In genomic region chr21:45981154-45981606, GRCh38 we compare ENCODE assay signal across 8 cellular contexts. TPM values are rescaled to one million over a fixed set of nuclear protein-coding genes. Genes with fewer than 3 reads are reported as not detected.
A peak's percentile ranks its signal among the peaks of the same experiment; 100 is the strongest.
DNase-seq lines count a peak whose midpoint lies in the region; ATAC-seq and TF ChIP-seq lines count a peak whose summit lies in the region.

No MANE protein-coding gene starts in this region.

- no peak overlapping the region for H3K4me3 Mint-ChIP-seq in stimulated activated effector memory CD8-positive, alpha-beta T cell treated with anti-CD3 and anti-CD28 coated beads, Interleukin-12 subunit alpha, Interleukin-12 subunit beta, amount 100 ng/mL, for 72 hours

- H3K27me3 ChIP-seq in H7 (ENCODE audit: control insufficient read depth, insufficient read depth, low read length) (peaks cover 12% of the 10 kb centered on the region), esophagus muscularis mucosa (no peaks in the 10 kb centered on the region)

- H3K4me3 ChIP-seq in H7 (ENCODE audit: insufficient read depth, low read depth, low read length) (peak overlapping the region; percentile 56), esophagus muscularis mucosa (peak overlapping the region; percentile 70 to 88 (median 78)), mucosa of descending colon (no peak overlapping the region)

- H3K36me3 Mint-ChIP-seq in stimulated activated effector memory CD8-positive, alpha-beta T cell treated with anti-CD3 and anti-CD28 coated beads, Interleukin-12 subunit alpha, Interleukin-12 subunit beta, amount 100 ng/mL, for 72 hours: no peaks in the 10 kb centered on the region

- no peak overlapping the region for H3K27ac Mint-ChIP-seq in stimulated activated effector memory CD8-positive, alpha-beta T cell treated with anti-CD3 and anti-CD28 coated beads, Interleukin-12 subunit alpha, Interleukin-12 subunit beta, amount 100 ng/mL, for 72 hours

- peak overlapping the region; percentile 96 to 99 (median 98) for H3K27ac ChIP-seq in esophagus muscularis mucosa (replicated peaks in 1 of 4)

- 0% methylated on average over 21 of the region's 29 CpGs for WGBS in esophagus muscularis mucosa

- peaks cover 3% of the 10 kb centered on the region for H3K9me3 Mint-ChIP-seq in stimulated activated effector memory CD8-positive, alpha-beta T cell treated with anti-CD3 and anti-CD28 coated beads, Interleukin-12 subunit alpha, Interleukin-12 subunit beta, amount 100 ng/mL, for 72 hours

- peaks cover 5% of the 10 kb centered on the region; the same call in 1 of the 2 replicates for H3K36me3 ChIP-seq in H7 (replicated peaks; ENCODE audit: control insufficient read depth, insufficient read depth, low read length)
- H3K36me3 ChIP-seq in esophagus muscularis mucosa: peaks cover 4 to 26% (median 25%) of the 10 kb centered on the region in 4 donors
- no peaks in the 10 kb centered on the region for H3K36me3 ChIP-seq in mucosa of descending colon (ENCODE audit: low read depth)

- ATAC-seq in mucosa of descending colon (peak; percentile 62), HG03108 (IDR thresholded peaks at IDR 0.05; ENCODE audit: unreplicated experiment) (no peak)
- peak; percentile 54 for ATAC-seq in stimulated activated effector memory CD8-positive, alpha-beta T cell treated with anti-CD3 and anti-CD28 coated beads, Interleukin-12 subunit alpha, Interleukin-12 subunit beta, amount 100 ng/mL, for 72 hours

- no peak for TF ChIP-seq POLR2A in esophagus muscularis mucosa (IDR thresholded peaks at IDR 0.05; ENCODE audit: low read depth)

- no peaks in the 10 kb centered on the region for H3K9me3 ChIP-seq in esophagus muscularis mucosa
- no peaks in the 10 kb centered on the region for H3K9me3 ChIP-seq in mucosa of descending colon

- H3K4me1 ChIP-seq in esophagus muscularis mucosa (peaks cover 51 to 80% (median 76%) of the 10 kb centered on the region in 4 donors), mucosa of descending colon (ENCODE audit: low read depth) (peaks cover 11% of the 10 kb centered on the region)

- no peak for TF ChIP-seq EP300 in esophagus muscularis mucosa (IDR thresholded peaks at IDR 0.05)

- TF ChIP-seq CTCF in esophagus muscularis mucosa (IDR thresholded peaks at IDR 0.05): no peak
- TF ChIP-seq CTCF in mucosa of descending colon (IDR thresholded peaks at IDR 0.05): no peak

- H3K4me1 Mint-ChIP-seq in stimulated activated effector memory CD8-positive, alpha-beta T cell treated with anti-CD3 and anti-CD28 coated beads, Interleukin-12 subunit alpha, Interleukin-12 subunit beta, amount 100 ng/mL, for 72 hours: peaks cover 16% of the 10 kb centered on the region

- intact Hi-C loops in esophagus muscularis mucosa (cut with DNase I) (loop anchor here (5.0 kb wide), 1 partner anchor 46 kb away; no protein-coding TSS in a partner anchor), mucosa of descending colon (cut with DNase I, micrococcal nuclease) (no loop called here)

- DNase-seq in AG08395 (ENCODE audit: low spot score) (peak; percentile 86), H7 (peak; percentile 97), NOMO-1 treated with DMSO at 0.1 percent for 48 hours (lab: John Stamatoyannopoulos, UW; ENCODE audit: unreplicated experiment) (peak; percentile 73), activated T-cell treated with anti-CD3 and anti-CD28 coated beads for 4 hours (peak; percentile 32), esophagus muscularis mucosa (ENCODE audit: extremely low spot score) (peak; percentile 96), mucosa of descending colon (peak; percentile 63 to 82 (median 78))
- peak in 1 of 2 donors; percentile 78 for DNase-seq in stimulated activated effector memory CD8-positive, alpha-beta T cell treated with anti-CD3 and anti-CD28 coated beads, Interleukin-12 subunit alpha, Interleukin-12 subunit beta, amount 100 ng/mL, for 72 hours (ENCODE audit: low spot score in 2 of 2)

RNA-seq across cellular contexts. Expression of gene COL6A1, which starts 0.4 kb away (rescaled TPM):
- 243 and 283 TPM in 2 replicates for total RNA-seq in H7 (2014; rRNA removed; shearing (Covaris generic))
- total RNA-seq in esophagus muscularis mucosa (1,000 to 10,000 TPM in 2 of 4 donors, 100 to 1,000 TPM in 2; 646 to 1,432 (median 1,078) TPM), mucosa of descending colon (100 to 1,000 TPM in 2 of 3 donors, 10 to 100 TPM in 1; 45.0 to 663 (median 114) TPM)
